ENCODE assay signal across 15 cellular contexts in the genomic region with DNA sequence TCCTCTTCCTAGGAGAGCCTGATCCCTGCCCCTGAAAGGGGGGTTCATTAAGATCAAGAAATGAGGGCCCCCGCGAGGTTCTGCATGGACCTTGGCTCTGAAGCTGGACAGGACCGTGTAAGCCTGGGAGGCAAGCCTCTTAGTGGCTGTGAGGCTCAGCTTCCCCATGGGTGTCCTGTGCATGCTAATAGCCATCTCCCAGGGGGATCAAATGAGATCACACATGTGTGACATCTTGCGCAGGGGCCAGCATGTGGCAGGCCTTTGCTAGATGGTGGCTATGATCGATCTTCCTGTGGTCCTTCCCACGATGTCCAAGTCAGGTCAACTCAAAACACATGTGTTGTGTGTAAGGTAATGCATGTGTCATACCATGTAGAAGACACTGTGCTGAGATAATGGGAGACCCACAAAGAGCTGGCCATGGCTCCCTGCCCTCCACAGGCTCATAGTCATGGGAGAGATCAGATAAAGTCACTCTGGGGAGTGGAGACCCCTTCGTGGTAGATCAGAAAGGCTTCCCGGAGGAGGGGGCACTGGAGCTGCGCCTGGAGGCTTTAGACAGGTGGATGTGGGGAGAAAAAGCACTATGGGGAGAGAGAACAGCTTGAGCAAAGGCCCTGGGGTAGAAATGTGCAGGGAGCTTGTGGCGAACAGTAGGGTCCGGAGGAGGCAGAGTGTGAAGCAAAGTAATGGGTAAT. TPM values are rescaled to one million over a fixed set of nuclear protein-coding genes. Genes with fewer than 3 reads are reported as not detected.
A peak's percentile ranks its signal among the peaks of the same experiment; 100 is the strongest.
DNase-seq lines count a peak whose midpoint lies in the region; ATAC-seq, FAIRE-seq and TF ChIP-seq lines count a peak whose summit lies in the region.
"Had no signal": no experiment of that assay in that cellular context is flagged by ENCODE, and none has a peak within 500 bp of the region (broad histone marks: within the 10 kb centered on the region; RNA-seq: fewer than 3 reads in every experiment).

No MANE protein-coding gene starts in this region.

- H3K9me3 Mint-ChIP-seq in CD14-positive monocyte (no peaks in the 10 kb centered on the region), naive B cell (no peaks in the 10 kb centered on the region)
- H3K9me3 Mint-ChIP-seq in activated T-cell treated with anti-CD3 and anti-CD28 coated beads, Interleukin-2, amount 50 U/mL, for 24 hours, result no peaks in the 10 kb centered on the region

- H3K27me3 Mint-ChIP-seq in CD14-positive monocyte (ENCODE audit: low read depth in 3 of 3) (peaks cover 0 to 2% (median 0%) of the 10 kb centered on the region in 3 donors), naive B cell (no peaks in the 10 kb centered on the region)
- H3K27me3 Mint-ChIP-seq in activated T-cell treated with anti-CD3 and anti-CD28 coated beads, Interleukin-2, amount 50 U/mL, for 24 hours, result no peaks in the 10 kb centered on the region

- intact Hi-C loops in CD14-positive monocyte (cut with micrococcal nuclease), result loop anchor here in 1 of 2 donors (5.0 kb wide), 1 partner anchor 42 kb away; a partner anchor contains a TSS
- intact Hi-C loops in pancreas (cut with DNase I), result no loop called here
- intact Hi-C loops in heart left ventricle (cut with DNase I), result no loop called here

- H3K36me3 Mint-ChIP-seq in CD14-positive monocyte (peaks cover 54 to 67% of the 10 kb centered on the region in 2 donors), naive B cell (peaks cover 7 to 17% of the 10 kb centered on the region in 2 donors)
- peaks cover 86% of the 10 kb centered on the region for H3K36me3 Mint-ChIP-seq in activated T-cell treated with anti-CD3 and anti-CD28 coated beads, Interleukin-2, amount 50 U/mL, for 24 hours (ENCODE audit: low read depth)

- H3K27me3 ChIP-seq in pancreas, result no peaks in the 10 kb centered on the region
- peaks cover 0 to 96% (median 52%) of the 10 kb centered on the region in 9 donors for H3K27me3 ChIP-seq in heart left ventricle
- H3K27me3 ChIP-seq: BE2C had no signal

- peak overlapping the region in 1 of 2 donors; percentile 37 for H3K4me3 Mint-ChIP-seq in CD14-positive monocyte
- peak overlapping the region; percentile 98 for H3K4me3 Mint-ChIP-seq in activated T-cell treated with anti-CD3 and anti-CD28 coated beads, Interleukin-2, amount 50 U/mL, for 24 hours
- peak overlapping the region; percentile 47 to 96 (median 82) for H3K4me3 Mint-ChIP-seq in naive B cell

- ATAC-seq in naive B cell (ENCODE audit: low read depth in 2 of 2) (no peak), pancreas (no peak), GM19324 (IDR thresholded peaks at IDR 0.05; ENCODE audit: low FRiP score, unreplicated experiment) (no peak), heart left ventricle (no peak)
- ATAC-seq: gastroesophageal sphincter, HCT116 had no signal

- no peaks in the 10 kb centered on the region for H3K36me3 ChIP-seq in pancreas
- peaks cover 0 to 27% (median 0%) of the 10 kb centered on the region in 9 donors for H3K36me3 ChIP-seq in heart left ventricle
- H3K36me3 ChIP-seq: BE2C, gastroesophageal sphincter had no signal

- FAIRE-seq in pancreas (lab: Jason Lieb, UNC), result no peak

- H3K9me3 ChIP-seq in pancreas (no peaks in the 10 kb centered on the region), heart left ventricle (no peaks in the 10 kb centered on the region)
- H3K9me3 ChIP-seq: BE2C, gastroesophageal sphincter had no signal

- peak overlapping the region; percentile 10 to 99 (median 97) for H3K27ac Mint-ChIP-seq in CD14-positive monocyte
- peak overlapping the region; percentile 98 for H3K27ac Mint-ChIP-seq in activated T-cell treated with anti-CD3 and anti-CD28 coated beads, Interleukin-2, amount 50 U/mL, for 24 hours
- peak overlapping the region; percentile 13 to 99 (median 94) for H3K27ac Mint-ChIP-seq in naive B cell

- H3K4me1 ChIP-seq in pancreas (no peaks in the 10 kb centered on the region), heart left ventricle (peaks cover 0 to 83% (median 0%) of the 10 kb centered on the region in 12 donors)
- H3K4me1 ChIP-seq: BE2C, gastroesophageal sphincter had no signal

- peaks cover 90% of the 10 kb centered on the region for H3K4me1 Mint-ChIP-seq in CD14-positive monocyte
- peaks cover 79% of the 10 kb centered on the region for H3K4me1 Mint-ChIP-seq in activated T-cell treated with anti-CD3 and anti-CD28 coated beads, Interleukin-2, amount 50 U/mL, for 24 hours (ENCODE audit: low read depth)
- H3K4me1 Mint-ChIP-seq in naive B cell, result peaks cover 72 to 94% (median 85%) of the 10 kb centered on the region in 3 donors

- DNase-seq in CD14-positive monocyte (ENCODE audit: low spot score) (peak; percentile 38), naive B cell (no peak), pancreas (no peak), KG1 (lab: John Stamatoyannopoulos, UW) (no peak), heart left ventricle (no peak)
- DNase-seq in activated T-cell treated with anti-CD3 and anti-CD28 coated beads, Interleukin-2, amount 50 U/mL, for 24 hours, result peak; percentile 39
- DNase-seq: BE2C; islet precursor cell; NCI-H1048; NCI-H2171 treated with DMSO at 0.1 percent for 48 hours; NK-92 treated with Interleukin-12 subunit alpha and Interleukin-12 subunit beta, amount 100 ng/mL, for 24 hours had no signal

- 71 to 80% methylated on average over 11 of the region's 11 CpGs for WGBS in pancreas, 2 donors
- 70 to 78% (median 73%) methylated on average over 11 of the region's 11 CpGs for WGBS in heart left ventricle, 4 donors

- peak; percentile 27 for TF ChIP-seq POLR2A in GM19193 (IDR thresholded peaks at IDR 0.05; ENCODE audit: extremely low read depth, insufficient read depth, insufficient read length)
- TF ChIP-seq POLR2A in heart left ventricle (IDR thresholded peaks at IDR 0.05), result no peak

- H3K4me3 ChIP-seq in pancreas (no peak overlapping the region), heart left ventricle (peak overlapping the region in 1 of 12 donors; percentile 77)
- H3K4me3 ChIP-seq: gastroesophageal sphincter had no signal

- no peak for TF ChIP-seq CTCF in CD14-positive monocyte (IDR thresholded peaks at IDR 0.05)
- no peak for TF ChIP-seq CTCF in pancreas (IDR thresholded peaks at IDR 0.05)
- no peak for TF ChIP-seq CTCF in heart left ventricle (IDR thresholded peaks at IDR 0.05)

- H3K27ac ChIP-seq in pancreas, result no peak overlapping the region
- H3K27ac ChIP-seq in heart left ventricle, result peak overlapping the region in 1 of 12 donors; percentile 90
- H3K27ac ChIP-seq: gastroesophageal sphincter had no signal

RNA-seq across cellular contexts. Expression of a gene that starts 3.7 kb away (rescaled TPM):
- polyA plus RNA-seq in CD14-positive monocyte (100 to 1,000 TPM; 360 to 529 TPM), naive B cell (ENCODE audit: low read depth in 6 of 6) (100 to 1,000 TPM; 671 to 842 (median 780) TPM), pancreas (1 to 10 TPM; 2.2 to 3.7 TPM), heart left ventricle (1 to 10 TPM; 1.3 to 4.6 TPM)
- total RNA-seq in pancreas (10 to 100 TPM in 1 of 6 donors, 1 to 10 TPM in 4, under 1 TPM in 1; 0.91 to 12.8 (median 3.2) TPM), heart left ventricle (10 to 100 TPM in 2 of 9 donors, 1 to 10 TPM in 7; 1.4 to 60.5 (median 3.8) TPM)

RNA-seq across cellular contexts. Expression of a gene that starts 28.1 kb away (rescaled TPM):
- not detected for polyA plus RNA-seq in CD14-positive monocyte
- polyA plus RNA-seq in naive B cell (ENCODE audit: low read depth in 6 of 6), result under 1 TPM in 5 of 6 donors, not detected in 1; 0.08 to 0.63 (median 0.45) TPM
- total RNA-seq in pancreas, result 1 to 10 TPM in 3 of 6 donors, under 1 TPM in 3; 0.32 to 1.6 (median 0.94) TPM
- polyA plus RNA-seq in pancreas, result 1 to 10 TPM; 3.3 to 8.7 TPM
- under 1 TPM in 1 of 9 donors, not detected in 8; 0.07 TPM for total RNA-seq in heart left ventricle
- polyA plus RNA-seq in heart left ventricle, result not detected
- total RNA-seq: gastroesophageal sphincter had no signal

RNA-seq across cellular contexts. Expression of a gene that starts 41.9 kb away (rescaled TPM):
- polyA plus RNA-seq in CD14-positive monocyte (10 to 100 TPM; 51.0 to 70.0 TPM), naive B cell (ENCODE audit: low read depth in 6 of 6) (10 to 100 TPM; 29.3 to 74.9 (median 46.1) TPM), pancreas (1 to 10 TPM; 2.0 to 3.5 TPM), heart left ventricle (1 to 10 TPM; 2.4 to 2.5 TPM)
- total RNA-seq in pancreas (10 to 100 TPM in 2 of 6 donors, 1 to 10 TPM in 3, under 1 TPM in 1; 0.79 to 12.0 (median 3.4) TPM), heart left ventricle (10 to 100 TPM in 2 of 9 donors, 1 to 10 TPM in 7; 2.5 to 57.8 (median 4.4) TPM)

RNA-seq across cellular contexts. Expression of a gene that starts 52.3 kb away (rescaled TPM):
- under 1 TPM; 0.14 to 0.24 TPM for polyA plus RNA-seq in CD14-positive monocyte
- polyA plus RNA-seq in naive B cell (ENCODE audit: low read depth in 6 of 6), result 1 to 10 TPM in 5 of 6 donors, not detected in 1; 1.1 to 2.0 (median 1.5) TPM
- 1 to 10 TPM; 1.2 to 8.0 (median 2.1) TPM for total RNA-seq in pancreas
- polyA plus RNA-seq in pancreas, result 10 to 100 TPM in 1 of 2 donors, 1 to 10 TPM in 1; 9.8 to 10.9 TPM
- 10 to 100 TPM in 1 of 9 donors, 1 to 10 TPM in 6, under 1 TPM in 2; 0.31 to 11.9 (median 1.4) TPM for total RNA-seq in heart left ventricle
- polyA plus RNA-seq in heart left ventricle, result 1 to 10 TPM in 1 of 2 donors, under 1 TPM in 1; 0.99 to 3.0 TPM

Comparison
In these comparisons a context has a peak if more than half of its experiments do, and no peak if none do; other contexts are left out.
1. DNase-seq: peak in CD14-positive monocyte (single experiment) and activated T-cell treated with anti-CD3 and anti-CD28 coated beads, Interleukin-2, amount 50 U/mL, for 24 hours (single experiment); none in naive B cell (single experiment), pancreas (0 of 6), KG1 (single experiment) and heart left ventricle (0 of 5).
2. RNA of a gene that starts 3.7 kb away (polyA plus RNA-seq): 671 to 842 TPM in naive B cell and 360 to 529 TPM in CD14-positive monocyte; 1.3 to 4.6 TPM in heart left ventricle and 2.2 to 3.7 TPM in pancreas; every median in the first group is over 10 times any median in the second.
3. RNA of a gene that starts 41.9 kb away (polyA plus RNA-seq): 51.0 to 70.0 TPM in CD14-positive monocyte and 29.3 to 74.9 TPM in naive B cell; 2.0 to 3.5 TPM in pancreas and 2.4 to 2.5 TPM in heart left ventricle; every median in the first group is over 4 times any median in the second.
4. Peak in every context shown above with its lines, with median percentiles within 50 percentile points of each other: H3K27ac Mint-ChIP-seq.